Comparison of ENCODE assay signal across 8 cellular contexts in the genomic region with DNA sequence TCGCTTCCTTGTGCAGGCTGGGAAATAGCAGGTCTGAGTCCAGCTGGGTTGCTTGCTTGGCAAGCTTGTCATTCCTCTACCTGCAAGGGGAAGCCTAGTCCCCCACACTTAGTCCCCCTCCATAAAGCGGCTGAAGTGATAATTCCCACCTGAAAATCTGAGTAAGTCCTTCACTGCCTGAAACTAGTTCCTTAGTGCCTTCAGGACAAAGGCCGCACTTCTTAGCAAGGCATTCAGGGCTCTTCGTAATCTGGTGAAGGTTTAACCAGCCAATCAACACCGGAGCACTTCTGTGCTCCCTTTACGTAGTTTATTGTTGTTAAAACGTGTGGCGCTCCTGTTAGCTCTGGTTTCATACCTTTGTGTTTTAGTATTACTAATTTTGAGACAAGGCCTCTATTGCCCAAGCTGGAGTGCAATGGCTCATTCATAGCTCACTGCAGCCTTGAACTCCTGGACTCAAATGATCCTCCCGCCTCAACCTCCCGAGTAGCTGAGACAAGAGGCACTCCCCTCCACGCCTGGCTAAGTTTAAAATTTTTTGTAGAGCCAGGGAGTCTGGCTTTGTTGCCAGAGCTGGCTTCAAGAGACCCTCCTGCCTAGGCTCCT. TPM values are rescaled to one million over a fixed set of nuclear protein-coding genes. Genes with fewer than 3 reads are reported as not detected.
DNase-seq lines count a peak whose midpoint lies in the region; ATAC-seq and TF ChIP-seq lines count a peak whose summit lies in the region.

No MANE protein-coding gene starts in this region.

- H3K36me3 Mint-ChIP-seq in WTC11: no peaks in the 10 kb centered on the region

- H3K9me2 ChIP-seq in SK-N-SH: no peaks in the 10 kb centered on the region

- H3K27ac ChIP-seq in SK-N-SH (ENCODE audit: low read depth in 2 of 2, low read length in 1 of 2) (peak overlapping the region; percentile 68 to 69), iPS DF 6.9 (ENCODE audit: low read length) (no peak overlapping the region)

- TF ChIP-seq CTCF in SK-N-SH (IDR thresholded peaks at IDR 0.05) (no peak), WTC11 (IDR thresholded peaks at IDR 0.05) (no peak)

- H3K27ac Mint-ChIP-seq in WTC11: peak overlapping the region; percentile 99
- peak overlapping the region; percentile 98 to 99 for H3K27ac Mint-ChIP-seq in stimulated activated naive CD8-positive, alpha-beta T cell treated with anti-CD3 and anti-CD28 coated beads, Interleukin-15, amount 100 ng/mL, for 72 hours

- DNase-seq in SK-N-SH (no peak), WTC11 (ENCODE audit: low spot score) (no peak), iPS DF 6.9 (ENCODE audit: low read depth, low spot score) (no peak)
- DNase-seq in stimulated activated naive CD8-positive, alpha-beta T cell treated with anti-CD3 and anti-CD28 coated beads, Interleukin-15, amount 100 ng/mL, for 72 hours: no peak
- no peak for DNase-seq in activated CD8-positive, alpha-beta memory T cell treated with anti-CD3 and anti-CD28 coated beads, Interleukin-2, amount 50 U/mL, for 4 hours

- ATAC-seq in SK-N-SH treated with all-trans-retinoic acid at 6 μM for 48 hours (no peak), WTC11 (no peak), HG02759 (IDR thresholded peaks at IDR 0.05; ENCODE audit: unreplicated experiment) (no peak), GM18907 (IDR thresholded peaks at IDR 0.05; ENCODE audit: unreplicated experiment) (no peak)
- ATAC-seq in stimulated activated naive CD8-positive, alpha-beta T cell treated with anti-CD3 and anti-CD28 coated beads, Interleukin-15, amount 100 ng/mL, for 72 hours: no peak

- peaks cover 10 to 11% of the 10 kb centered on the region in 2 experiments; a peak in 2 of 4 replicates for H3K4me1 ChIP-seq in SK-N-SH (ENCODE audit: control insufficient read depth in 1 of 2, insufficient read depth in 2 of 2, low read depth in 1 of 2, low read length in 1 of 2)
- H3K4me1 ChIP-seq in iPS DF 6.9 (ENCODE audit: control insufficient read depth, insufficient read depth, low read length): no peaks in the 10 kb centered on the region

- peaks cover 15% of the 10 kb centered on the region for H3K4me1 Mint-ChIP-seq in WTC11
- peaks cover 29% of the 10 kb centered on the region for H3K4me1 Mint-ChIP-seq in stimulated activated naive CD8-positive, alpha-beta T cell treated with anti-CD3 and anti-CD28 coated beads, Interleukin-15, amount 100 ng/mL, for 72 hours

- H3K9me3 ChIP-seq in SK-N-SH (no peaks in the 10 kb centered on the region), iPS DF 6.9 (ENCODE audit: control insufficient read depth, insufficient read depth, low read length) (no peaks in the 10 kb centered on the region)

- peak overlapping the region; percentile 93 for H3K4me2 ChIP-seq in SK-N-SH

- H3K36me3 ChIP-seq in SK-N-SH (replicated peaks in 1 of 2; ENCODE audit: control insufficient read depth in 1 of 2, insufficient read depth in 2 of 2, low read length in 1 of 2): no peaks in the 10 kb centered on the region
- H3K36me3 ChIP-seq in iPS DF 6.9 (ENCODE audit: control insufficient read depth, insufficient read depth, low read length): no peaks in the 10 kb centered on the region

- peaks cover 57% of the 10 kb centered on the region for H3K79me2 ChIP-seq in SK-N-SH (ENCODE audit: insufficient read depth)

- H3K27me3 ChIP-seq in SK-N-SH (ENCODE audit: insufficient read depth): no peaks in the 10 kb centered on the region
- no peaks in the 10 kb centered on the region for H3K27me3 ChIP-seq in iPS DF 6.9 (ENCODE audit: control insufficient read depth, insufficient read depth, low read length)

- no peaks in the 10 kb centered on the region for H3K27me3 Mint-ChIP-seq in WTC11 (ENCODE audit: low read depth)
- no peaks in the 10 kb centered on the region for H3K27me3 Mint-ChIP-seq in stimulated activated naive CD8-positive, alpha-beta T cell treated with anti-CD3 and anti-CD28 coated beads, Interleukin-15, amount 100 ng/mL, for 72 hours

- H3K4me3 ChIP-seq in SK-N-SH (ENCODE audit: low read depth in 2 of 2, low read length in 1 of 2) (peak overlapping the region; percentile 80 to 97), iPS DF 6.9 (ENCODE audit: low read length) (peak overlapping the region; percentile 94; the same call in 1 of the 2 replicates)

- peak overlapping the region; percentile 99 for H3K9ac ChIP-seq in SK-N-SH

- H3K4me3 Mint-ChIP-seq in WTC11: peak overlapping the region; percentile 97
- peak overlapping the region; percentile 86 to 99 for H3K4me3 Mint-ChIP-seq in stimulated activated naive CD8-positive, alpha-beta T cell treated with anti-CD3 and anti-CD28 coated beads, Interleukin-15, amount 100 ng/mL, for 72 hours

- peak overlapping the region; percentile 82; the same call in 1 of the 2 replicates for H2AFZ ChIP-seq in SK-N-SH (ENCODE audit: low read depth)

- no peak for TF ChIP-seq RAD21 in SK-N-SH (IDR thresholded peaks at IDR 0.05; ENCODE audit: low read length)

- no peaks in the 10 kb centered on the region for H3F3A ChIP-seq in SK-N-SH (replicated peaks; ENCODE audit: insufficient read depth)

- WGBS in SK-N-SH (ENCODE audit: low lambda C conversion rate): 34% methylated on average over 10 of the region's 11 CpGs
- WGBS in iPS DF 6.9 (ENCODE audit: insufficient coverage, insufficient read length): no CpG with 5 or more reads among the region's 11 CpGs

- CTCF ChIA-PET in SK-N-SH (lab: Yijun Ruan, JAX): interaction anchor here (1.0 to 22.4 kb wide), 6 partner anchors 10 to 147 kb away, joined by 3 to 564 read pairs (median 4); a partner anchor contains a TSS
- CTCF ChIA-PET in WTC11 (lab: Charles Lee): interaction anchor here (0.8 to 3.5 kb wide), 4 partner anchors 10 to 171 kb away, joined by 3 to 34 read pairs (median 4); a partner anchor contains a TSS

- no peaks in the 10 kb centered on the region for H3K9me3 Mint-ChIP-seq in WTC11
- no peaks in the 10 kb centered on the region for H3K9me3 Mint-ChIP-seq in stimulated activated naive CD8-positive, alpha-beta T cell treated with anti-CD3 and anti-CD28 coated beads, Interleukin-15, amount 100 ng/mL, for 72 hours

- POLR2A ChIA-PET in SK-N-SH (lab: Yijun Ruan, JAX): no interaction called here
- POLR2A ChIA-PET in WTC11 (lab: Charles Lee): interaction anchor here (0.6 to 2.3 kb wide), 5 partner anchors 10 to 85 kb away, joined by 3 to 9 read pairs (median 4); a partner anchor contains a TSS

- TF ChIP-seq EP300 in SK-N-SH (IDR thresholded peaks at IDR 0.05; ENCODE audit: borderline replicate concordance in 1 of 2, low read depth in 1 of 2, low read length in 1 of 2): no peak

- peaks cover 6% of the 10 kb centered on the region; the same call in 1 of the 2 replicates for H4K20me1 ChIP-seq in SK-N-SH (ENCODE audit: insufficient read depth)

TF ChIP-seq in SK-N-SH, 30 proteins besides CTCF, POLR2A, EP300 and RAD21 (continues in another document):
- TF ChIP-seq FOXJ3 (CRISPR knock-in tag; IDR thresholded peaks at IDR 0.05) (no peak), GABPA (IDR thresholded peaks at IDR 0.05; ENCODE audit: low read depth) (no peak), YY1 (IDR thresholded peaks at IDR 0.05; ENCODE audit: low read depth) (no peak)

TF ChIP-seq in SK-N-SH treated with all-trans-retinoic acid at 6 μM for 48 hours, 23 proteins besides CTCF, POLR2A, EP300 and RAD21 (continues in another document):
- TF ChIP-seq RARB (CRISPR knock-in tag; IDR thresholded peaks at IDR 0.05) (no peak), CSDC2 (CRISPR knock-in tag; IDR thresholded peaks at IDR 0.05) (no peak), ZFP30 (CRISPR knock-in tag; IDR thresholded peaks at IDR 0.05) (no peak), TOX (CRISPR knock-in tag; IDR thresholded peaks at IDR 0.05; ENCODE audit: borderline replicate concordance) (no peak), PPARA (CRISPR knock-in tag; IDR thresholded peaks at IDR 0.05; ENCODE audit: borderline replicate concordance) (no peak), ZC3H10 (CRISPR knock-in tag; IDR thresholded peaks at IDR 0.05) (no peak)

TF ChIP-seq in WTC11, 78 proteins besides CTCF, POLR2A, EP300 and RAD21:
- no peak for TF ChIP-seq CREM (CRISPR knock-in tag; IDR thresholded peaks at IDR 0.05)
- TF ChIP-seq ZNF263 (CRISPR knock-in tag; IDR thresholded peaks at IDR 0.05; ENCODE audit: low read depth): 0 out of 2 replicates have a peak, but pooled peaks have one; percentile 6

RNA-seq across cellular contexts. Expression of a gene that starts 0.8 kb away (rescaled TPM):
- polyA plus RNA-seq in SK-N-SH (2012; rRNA removed): 30.1 and 31.4 TPM in 2 replicates
- 13.6 and 21.7 TPM in 2 replicates for polyA plus RNA-seq in SK-N-SH (2012; cell fraction: cytosol; rRNA removed)
- polyA plus RNA-seq in SK-N-SH (2012; cell fraction: nucleus; rRNA removed): 23.8 and 24.6 TPM in 2 replicates
- total RNA-seq in WTC11 (2021): 29.0 to 32.6 TPM (median 31.6 TPM) in 3 replicates

RNA-seq across cellular contexts. Expression of a gene that starts 9.2 kb away (rescaled TPM):
- polyA plus RNA-seq in SK-N-SH (2012; rRNA removed): 0.41 and 0.45 TPM in 2 replicates
- polyA plus RNA-seq in SK-N-SH (2012; cell fraction: cytosol; rRNA removed): 0.17 TPM in 1 of 2 replicates, not detected in the other
- 2.1 and 2.6 TPM in 2 replicates for polyA plus RNA-seq in SK-N-SH (2012; cell fraction: nucleus; rRNA removed)
- 7.0 to 12.4 TPM (median 7.4 TPM) in 3 replicates for total RNA-seq in WTC11 (2021)

RNA-seq across cellular contexts. Expression of a gene that starts 21.0 kb away (rescaled TPM):
- polyA plus RNA-seq in SK-N-SH (2012; rRNA removed): 38.0 and 45.1 TPM in 2 replicates
- polyA plus RNA-seq in SK-N-SH (2012; cell fraction: cytosol; rRNA removed): 15.1 and 23.7 TPM in 2 replicates
- 221 and 269 TPM in 2 replicates for polyA plus RNA-seq in SK-N-SH (2012; cell fraction: nucleus; rRNA removed)
- total RNA-seq in WTC11 (2021): 72.6 to 83.7 TPM (median 74.1 TPM) in 3 replicates

RNA-seq across cellular contexts. Expression of a gene that starts 37.8 kb away (rescaled TPM):
- 1.3 and 1.9 TPM in 2 replicates for polyA plus RNA-seq in SK-N-SH (2012; rRNA removed)
- polyA plus RNA-seq in SK-N-SH (2012; cell fraction: cytosol; rRNA removed): 0.40 and 0.64 TPM in 2 replicates
- 7.1 and 10.0 TPM in 2 replicates for polyA plus RNA-seq in SK-N-SH (2012; cell fraction: nucleus; rRNA removed)
- 1.7 to 3.6 TPM (median 2.8 TPM) in 3 replicates for total RNA-seq in WTC11 (2021)

RNA-seq across cellular contexts. Expression of a gene that starts 42.8 kb away (rescaled TPM):
- 52.7 and 57.8 TPM in 2 replicates for polyA plus RNA-seq in SK-N-SH (2012; rRNA removed)
- 28.1 and 38.0 TPM in 2 replicates for polyA plus RNA-seq in SK-N-SH (2012; cell fraction: cytosol; rRNA removed)
- 24.1 and 38.0 TPM in 2 replicates for polyA plus RNA-seq in SK-N-SH (2012; cell fraction: nucleus; rRNA removed)
- 34.8 to 40.9 TPM (median 35.3 TPM) in 3 replicates for total RNA-seq in WTC11 (2021)
